32 cellular contexts compared by ENCODE assay signal in genomic region chr14:65001758-65002157, GRCh38. TPM values are rescaled to one million over a fixed set of nuclear protein-coding genes. Genes with fewer than 3 reads are reported as not detected.
"Had no signal": no experiment of that assay in that cellular context is flagged by ENCODE, and none has a peak within 500 bp of the region (broad histone marks: within the 10 kb centered on the region; RNA-seq: fewer than 3 reads in every experiment).

No MANE protein-coding gene starts in this region.

- H3K9me3 Mint-ChIP-seq: activated naive CD4-positive, alpha-beta T cell treated with anti-CD3 and anti-CD28 coated beads, Interleukin-2, amount 50 U/mL, for 72 hours; naive B cell; nephron progenitor cell; stimulated activated memory B cell treated with anti-CD40 and anti-IgM and Interleukin-4, amounts not matched to agents 10 μg/mL and 1 μg/mL and 100 μg/mL, for 72 hours; stimulated activated naive CD8-positive, alpha-beta T cell treated with anti-CD3 and anti-CD28 coated beads, Interleukin-15, amount 100 ng/mL, for 72 hours had no signal

- H3K27ac Mint-ChIP-seq: stimulated activated memory B cell treated with anti-CD40 and anti-IgM and Interleukin-4, amounts not matched to agents 10 μg/mL and 1 μg/mL and 100 μg/mL, for 72 hours had no signal

- H3K36me3 Mint-ChIP-seq: naive B cell had no signal

- H3K36me3 ChIP-seq: colonic mucosa, neutrophil, pancreas, prostate gland, thyroid gland had no signal

- H3K4me3 ChIP-seq: colonic mucosa, esophagus squamous epithelium, gastroesophageal sphincter, pancreas, prostate gland, skin epidermis, thyroid gland had no signal

- H3K27me3 ChIP-seq: colonic mucosa, esophagus squamous epithelium, gastroesophageal sphincter, neutrophil, pancreas, thyroid gland had no signal

- H3K27me3 Mint-ChIP-seq: naive B cell; stimulated activated memory B cell treated with anti-CD40 and anti-IgM and Interleukin-4, amounts not matched to agents 10 μg/mL and 1 μg/mL and 100 μg/mL, for 72 hours; stimulated activated naive CD8-positive, alpha-beta T cell treated with anti-CD3 and anti-CD28 coated beads, Interleukin-15, amount 100 ng/mL, for 72 hours had no signal

- ATAC-seq: gastroesophageal sphincter; left cardiac atrium; pancreas; sciatic nerve; stimulated activated memory B cell treated with anti-CD40 and anti-IgM and Interleukin-4, amounts not matched to agents 10 μg/mL and 1 μg/mL and 100 μg/mL, for 72 hours; stimulated activated naive CD8-positive, alpha-beta T cell treated with anti-CD3 and anti-CD28 coated beads, Interleukin-15, amount 100 ng/mL, for 72 hours had no signal

- H3K4me1 ChIP-seq: colonic mucosa, pancreas had no signal

- H3K4me3 Mint-ChIP-seq: naive B cell; nephron progenitor cell; stimulated activated memory B cell treated with anti-CD40 and anti-IgM and Interleukin-4, amounts not matched to agents 10 μg/mL and 1 μg/mL and 100 μg/mL, for 72 hours had no signal

- H3K9me3 ChIP-seq: colonic mucosa, esophagus squamous epithelium, gastroesophageal sphincter, neutrophil, pancreas, prostate gland, thyroid gland had no signal

- H3K27ac ChIP-seq: colonic mucosa, epithelial cell of prostate, neutrophil, pancreas, prostate gland, thyroid gland had no signal

- DNase-seq: activated CD4-positive, alpha-beta T cell treated with anti-CD3 and anti-CD28 coated beads, Interleukin-2, amount 50 U/mL, for 48 hours; activated CD8-positive, alpha-beta memory T cell treated with anti-CD3 and anti-CD28 coated beads for 24 hours; activated naive CD4-positive, alpha-beta T cell; cerebellar nuclear complex; colonic mucosa; effector CD8-positive, alpha-beta T cell; esophagus squamous epithelium; hippocampal formation; left cardiac atrium; left ventricle myocardium superior; naive B cell; nephron progenitor cell; pancreas; retina; stimulated activated CD4-positive, alpha-beta T cell treated with anti-CD3 and anti-CD28 coated beads, Interleukin-1b, Interleukin-23, amount 100 ng/mL, for 48 hours; stimulated activated CD4-positive, alpha-beta T cell treated with anti-CD3 and anti-CD28 coated beads, Interleukin-4, amount 100 ng/mL, for 4 hours; stimulated activated CD8-positive, alpha-beta memory T cell treated with anti-CD3 and anti-CD28 coated beads, Interleukin-4, amount 100 ng/mL, for 48 hours; stimulated activated naive CD8-positive, alpha-beta T cell treated with anti-CD3 and anti-CD28 coated beads, Interleukin-15, amount 100 ng/mL, for 72 hours; substantia nigra; T-helper 2 cell; thyroid gland had no signal

RNA-seq across cellular contexts. Expression of gene GPX2, which starts 59.2 kb away (rescaled TPM):
- total RNA-seq: activated naive CD4-positive, alpha-beta T cell treated with anti-CD3 and anti-CD28 coated beads, Interleukin-2, amount 50 U/mL, for 72 hours; dermis microvascular lymphatic vessel endothelial cell; left cardiac atrium; left ventricle myocardium superior; lung microvascular endothelial cell; mesenteric fat pad; sciatic nerve had no signal
